ENCODE assay signal across 8 cellular contexts in the genomic region with DNA sequence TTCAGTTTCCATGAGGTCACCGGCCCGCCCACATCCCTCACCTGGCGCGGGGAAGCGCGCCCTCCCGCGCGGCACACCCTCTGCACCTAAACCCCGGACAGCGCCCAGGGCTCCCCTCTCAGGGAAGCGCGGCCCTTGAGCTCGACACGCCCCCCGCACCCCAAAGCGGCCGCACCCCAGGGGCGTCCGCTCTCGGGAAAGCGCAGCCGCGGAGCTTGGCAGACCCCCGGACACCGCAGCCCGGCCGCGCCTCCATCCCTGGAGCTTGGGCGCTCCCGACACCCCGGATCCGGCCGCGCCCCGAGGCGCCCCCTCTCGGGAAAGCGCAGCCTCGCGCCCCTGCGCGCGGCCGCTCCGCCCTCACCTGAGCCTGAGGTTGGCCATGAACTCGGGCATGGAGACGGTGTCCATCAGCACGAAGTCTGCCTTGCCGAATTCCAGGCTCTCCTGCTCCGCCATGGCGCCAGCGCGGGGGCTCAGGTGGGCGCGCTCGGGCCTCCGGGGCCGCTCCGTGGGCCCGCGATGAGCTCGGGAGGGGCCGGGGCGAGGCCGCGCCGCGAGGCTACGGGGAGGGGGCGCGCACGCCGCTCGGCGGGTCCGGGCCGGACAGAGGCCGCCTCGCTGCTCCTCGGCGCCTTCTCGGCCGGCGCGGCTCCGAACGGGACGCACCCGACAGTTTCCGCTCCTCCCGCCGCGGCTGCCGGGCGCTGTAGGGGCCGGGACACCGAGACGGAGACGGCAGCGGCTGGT. TPM values are rescaled to one million over a fixed set of nuclear protein-coding genes. Genes with fewer than 3 reads are reported as not detected.
DNase-seq lines count a peak whose midpoint lies in the region; TF ChIP-seq lines count a peak whose summit lies in the region.

MYO1D (minus strand) TSS at position 711 of the 750 bp plus-strand sequence; CDS start at position 459, 252 bp downstream.

- peak; percentile 62 for TF ChIP-seq CTCF in GM12865 (IDR thresholded peaks at IDR 0.05; ENCODE audit: insufficient read depth, low read depth, low read length, missing control alignments)
- TF ChIP-seq CTCF in mesothelial cell of epicardium (IDR thresholded peaks at IDR 0.05; ENCODE audit: unreplicated experiment): peak; percentile 38

- no peaks in the 10 kb centered on the region for H3K9me3 Mint-ChIP-seq in mesothelial cell of epicardium

- H3K36me3 Mint-ChIP-seq in mesothelial cell of epicardium: no peaks in the 10 kb centered on the region

- POLR2A ChIA-PET in HEK293T (lab: Yijun Ruan, JAX): interaction anchor here (0.7 to 2.2 kb wide), 9 partner anchors 16 to 390 kb away, joined by 3 to 10 read pairs (median 3); partner anchors contain the start of genes CDK5R1 and TMEM98

- H3K27me3 Mint-ChIP-seq in mesothelial cell of epicardium (ENCODE audit: low read depth): no peaks in the 10 kb centered on the region

- H3K4me3 Mint-ChIP-seq in mesothelial cell of epicardium: peak within 1 kb of the TSS; percentile 96

- DNase-seq in GM12865 (ENCODE audit: low read depth): peak; percentile 67
- DNase-seq in HEK293T (ENCODE audit: extremely low spot score): peak; percentile 22
- peak; percentile 44 for DNase-seq in NCI-H1105 (lab: John Stamatoyannopoulos, UW)
- DNase-seq in activated CD4-positive, alpha-beta T cell treated with anti-CD3 and anti-CD28 coated beads, Interleukin-2, amount 50 U/mL, for 48 hours: peak; percentile 77 to 85
- peak; percentile 62 for DNase-seq in effector CD8-positive, alpha-beta T cell (lab: John Stamatoyannopoulos, UW)
- peak; percentile 52 to 75 for DNase-seq in mesothelial cell of epicardium (ENCODE audit: low spot score in 2 of 2, unreplicated experiment in 2 of 2)
- peak; percentile 54 to 58 for DNase-seq in stimulated activated CD8-positive, alpha-beta memory T cell treated with anti-CD3 and anti-CD28 coated beads, Interleukin-15, amount 100 ng/mL, for 4 hours (ENCODE audit: low read depth in 2 of 2)
- DNase-seq in SHP77 treated with DMSO at 0.1 percent for 48 hours (lab: John Stamatoyannopoulos, UW): no peak

- H3K4me1 Mint-ChIP-seq in mesothelial cell of epicardium: peaks cover 23% of the 10 kb centered on the region

- peak within 1 kb of the TSS; percentile 56 for H3K4me3 ChIP-seq in GM12865 (ENCODE audit: low read depth, low read length)

- CTCF ChIA-PET in HEK293T (lab: Yijun Ruan, JAX): interaction anchor here (0.5 to 3.9 kb wide), 31 partner anchors 9 to 432 kb away, joined by 3 to 47 read pairs (median 4); partner anchors contain the start of genes CDK5R1 and PSMD11

- peak within 1 kb of the TSS; percentile 99 for H3K27ac Mint-ChIP-seq in mesothelial cell of epicardium

TF ChIP-seq in HEK293T, 16 proteins besides CTCF, POLR2A, EP300 and RAD21:
- TF ChIP-seq SP1 (IDR thresholded peaks at IDR 0.05): no peak
- TF ChIP-seq BHLHE40 (IDR thresholded peaks at IDR 0.05; ENCODE audit: borderline replicate concordance): no peak
- TF ChIP-seq FOXK2 (IDR thresholded peaks at IDR 0.05): no peak
- no peak for TF ChIP-seq NFRKB (IDR thresholded peaks at IDR 0.05)
- TF ChIP-seq LEF1 (IDR thresholded peaks at IDR 0.05; ENCODE audit: borderline replicate concordance): no peak
- TF ChIP-seq FOXA1 (IDR thresholded peaks at IDR 0.05): no peak
- no peak for TF ChIP-seq CTBP1 (IDR thresholded peaks at IDR 0.05; ENCODE audit: borderline replicate concordance)
- no peak for TF ChIP-seq HDGF (IDR thresholded peaks at IDR 0.05; ENCODE audit: borderline replicate concordance)
- TF ChIP-seq SUZ12 (IDR thresholded peaks at IDR 0.05): no peak
- no peak for TF ChIP-seq ARNT (IDR thresholded peaks at IDR 0.05)
- no peak for TF ChIP-seq L3MBTL2 (conservative IDR thresholded peaks at IDR 0.05)
- TF ChIP-seq ELF4 (IDR thresholded peaks at IDR 0.05): no peak
- no peak for TF ChIP-seq FOXM1 (IDR thresholded peaks at IDR 0.05; ENCODE audit: borderline replicate concordance)
- TF ChIP-seq PKNOX1 (IDR thresholded peaks at IDR 0.05): no peak
- no peak for TF ChIP-seq ZNF384 (IDR thresholded peaks at IDR 0.05)

RNA-seq across cellular contexts. Expression of gene MYO1D, which starts in this region (rescaled TPM):
- total RNA-seq in mesothelial cell of epicardium: 41.9 to 51.6 TPM (median 48.6 TPM) in 3 replicates
